ENCODE assay signal across 8 cellular contexts in genomic region chr7:139777948-139778841, GRCh38. TPM values are rescaled to one million over a fixed set of nuclear protein-coding genes. Genes with fewer than 3 reads are reported as not detected.
DNase-seq lines count a peak whose midpoint lies in the region; ATAC-seq and TF ChIP-seq lines count a peak whose summit lies in the region.

HIPK2 (minus strand) TSS chr7:139777998; CDS start chr7:139777623, 375 bp downstream.

- H3K4me3 ChIP-seq in OCI-LY1 (ENCODE audit: low read depth, low read length, poor library complexity, severe bottlenecking), result peak within 1 kb of the TSS; percentile 51
- H3K4me3 ChIP-seq in epithelial cell of proximal tubule (ENCODE audit: low read depth, low read length), result peak within 1 kb of the TSS; percentile 84

- no peak for TF ChIP-seq CTCF in OCI-LY1 (IDR thresholded peaks at IDR 0.05; ENCODE audit: low read length)
- no peak for TF ChIP-seq CTCF in epithelial cell of proximal tubule (conservative IDR thresholded peaks at IDR 0.05; ENCODE audit: low read depth, low read length)

- H3K27me3 ChIP-seq in OCI-LY1 (ENCODE audit: insufficient read depth, low read length), result peaks cover 10% of the 10 kb centered on the region; the same call in 1 of the 2 replicates

- H3K27ac ChIP-seq in OCI-LY1 (ENCODE audit: low read depth, low read length, poor library complexity, severe bottlenecking), result no peak within 1 kb of the TSS

- H3K36me3 ChIP-seq in OCI-LY1 (ENCODE audit: insufficient read depth, low read length), result no peaks in the 10 kb centered on the region

- H3K79me2 ChIP-seq in OCI-LY1 (ENCODE audit: insufficient read depth, low read length), result no peaks in the 10 kb centered on the region

- H3K9me3 ChIP-seq in OCI-LY1 (ENCODE audit: low read length), result no peaks in the 10 kb centered on the region

- no peak within 1 kb of the TSS for H2AFZ ChIP-seq in OCI-LY1 (ENCODE audit: low read length)

- H3K4me1 ChIP-seq in OCI-LY1 (ENCODE audit: insufficient read depth, low read length, severe bottlenecking), result peaks cover 15% of the 10 kb centered on the region

- no peaks in the 10 kb centered on the region for H3F3A ChIP-seq in OCI-LY1 (ENCODE audit: insufficient read depth, low read length)

- H3K4me2 ChIP-seq in OCI-LY1 (ENCODE audit: low read length), result peak within 1 kb of the TSS; percentile 55

- H4K20me1 ChIP-seq in OCI-LY1 (ENCODE audit: insufficient read depth, low read length), result no peaks in the 10 kb centered on the region

- DNase-seq in C1 segment of cervical spinal cord (lab: John Stamatoyannopoulos, UW) (peak in 11 of 14 donors; percentile 19 to 83 (median 54)), GM19240 (ENCODE audit: insufficient read length, low spot score) (peak; percentile 85), epithelial cell of proximal tubule (ENCODE audit: low read depth) (no peak), mucosa of gallbladder (ENCODE audit: low spot score) (peak; percentile 62)
- peak; percentile 81 for DNase-seq in activated T-cell treated with anti-CD3 and anti-CD28 coated beads, Interleukin-2, amount 50 U/mL, for 1 hour
- peak; percentile 46 for DNase-seq in stimulated activated CD8-positive, alpha-beta memory T cell treated with anti-CD3 and anti-CD28 coated beads, Interleukin-7, amount 100 ng/mL, for 24 hours (ENCODE audit: low read depth)

- H3K9me2 ChIP-seq in OCI-LY1 (ENCODE audit: low read depth, low read length), result no peaks in the 10 kb centered on the region

- H3K9ac ChIP-seq in OCI-LY1 (ENCODE audit: low read length), result no peak within 1 kb of the TSS; the same call in 1 of the 2 replicates

- ATAC-seq in HG03460 (IDR thresholded peaks at IDR 0.05; ENCODE audit: unreplicated experiment), result peak; percentile 63

RNA-seq across cellular contexts. Expression of gene HIPK2, which starts in this region (rescaled TPM):
- total RNA-seq in epithelial cell of proximal tubule, result 45.1 and 46.4 TPM in 2 replicates
- total RNA-seq in mucosa of gallbladder, result 49.0 TPM
